Comparison of ENCODE assay signal across 1 cellular context in genomic region chr6:26232306-26232949, GRCh38.
TF ChIP-seq lines count a peak whose summit lies in the region.

No MANE protein-coding gene starts in this region.

TF ChIP-seq in GM23338, 12 proteins besides CTCF, POLR2A, EP300 and RAD21 (continued from another document):
- TF ChIP-seq ZNF462 (CRISPR knock-in tag; IDR thresholded peaks at IDR 0.05) (no peak), JUNB (IDR thresholded peaks at IDR 0.05; ENCODE audit: unreplicated experiment) (no peak), ZNF331 (CRISPR knock-in tag; IDR thresholded peaks at IDR 0.05; ENCODE audit: low read depth) (no peak), EZH2phosphoT487 (IDR thresholded peaks at IDR 0.05; ENCODE audit: unreplicated experiment) (no peak)
